ENCODE assay signal across 15 cellular contexts in the genomic region with DNA sequence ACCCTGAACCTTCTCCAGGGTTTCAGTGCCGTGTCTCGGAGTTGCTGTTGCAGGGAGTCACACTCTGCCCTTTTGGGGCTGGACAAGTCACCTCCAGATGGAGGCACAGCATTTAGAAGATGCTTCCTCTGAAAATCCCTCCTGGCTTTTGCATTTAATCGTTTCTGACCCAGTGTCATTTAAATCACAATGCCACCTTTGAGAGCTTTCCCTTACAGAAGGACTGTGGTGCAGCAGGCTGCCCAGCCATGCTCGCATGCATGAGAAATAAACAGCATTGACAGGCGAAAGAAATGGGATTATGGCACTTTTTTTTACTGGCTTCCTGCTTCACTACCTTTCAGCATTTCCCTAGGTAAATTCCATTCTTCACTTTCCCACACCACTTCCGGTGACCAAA.
"Had no signal": no experiment of that assay in that cellular context is flagged by ENCODE, and none has a peak within 500 bp of the region (broad histone marks: within the 10 kb centered on the region; RNA-seq: fewer than 3 reads in every experiment).

No MANE protein-coding gene starts in this region.

- H3K9me3 ChIP-seq: ascending aorta, gastroesophageal sphincter, neutrophil, right atrium auricular region had no signal

- DNase-seq: activated CD4-positive, CD25-positive, alpha-beta regulatory T cell treated with anti-CD3 and anti-CD28 coated beads, Interleukin-2, amount 50 U/mL, for 72 hours; activated naive CD4-positive, alpha-beta T cell treated with Interleukin-2 at 50 U/mL for 16 hours; activated T-cell treated with anti-CD3 and anti-CD28 coated beads for 4 hours; islet precursor cell; midbrain; naive B cell; T-helper 1 cell had no signal

- H3K36me3 ChIP-seq: ascending aorta, gastroesophageal sphincter, neutrophil, right atrium auricular region had no signal

- H3K4me3 ChIP-seq: ascending aorta, gastroesophageal sphincter, right atrium auricular region had no signal

- H3K4me3 Mint-ChIP-seq: naive B cell; stimulated activated naive CD8-positive, alpha-beta T cell treated with anti-CD3 and anti-CD28 coated beads, Interleukin-15, Interleukin-2, amounts not matched to agents 100 ng/mL and 50 ng/mL, for 24 hours; type B pancreatic cell had no signal

- H3K9me3 Mint-ChIP-seq: stimulated activated naive CD8-positive, alpha-beta T cell treated with anti-CD3 and anti-CD28 coated beads, Interleukin-15, Interleukin-2, amounts not matched to agents 100 ng/mL and 50 ng/mL, for 24 hours; type B pancreatic cell had no signal

- H3K36me3 Mint-ChIP-seq: naive B cell, type B pancreatic cell had no signal

- H3K4me1 ChIP-seq: ascending aorta, right atrium auricular region had no signal

- ATAC-seq: gastroesophageal sphincter, left lobe of liver had no signal

- FAIRE-seq: bronchial epithelial cell had no signal

- H3K27ac ChIP-seq: ascending aorta, neutrophil had no signal

- H3K27ac Mint-ChIP-seq: naive B cell; stimulated activated naive CD8-positive, alpha-beta T cell treated with anti-CD3 and anti-CD28 coated beads, Interleukin-15, Interleukin-2, amounts not matched to agents 100 ng/mL and 50 ng/mL, for 24 hours; type B pancreatic cell had no signal

- H3K27me3 ChIP-seq: ascending aorta, gastroesophageal sphincter, neutrophil, right atrium auricular region had no signal

- H3K27me3 Mint-ChIP-seq: stimulated activated naive CD8-positive, alpha-beta T cell treated with anti-CD3 and anti-CD28 coated beads, Interleukin-15, Interleukin-2, amounts not matched to agents 100 ng/mL and 50 ng/mL, for 24 hours; type B pancreatic cell had no signal
